Comparison of ENCODE assay signal across 34 cellular contexts in the genomic region with DNA sequence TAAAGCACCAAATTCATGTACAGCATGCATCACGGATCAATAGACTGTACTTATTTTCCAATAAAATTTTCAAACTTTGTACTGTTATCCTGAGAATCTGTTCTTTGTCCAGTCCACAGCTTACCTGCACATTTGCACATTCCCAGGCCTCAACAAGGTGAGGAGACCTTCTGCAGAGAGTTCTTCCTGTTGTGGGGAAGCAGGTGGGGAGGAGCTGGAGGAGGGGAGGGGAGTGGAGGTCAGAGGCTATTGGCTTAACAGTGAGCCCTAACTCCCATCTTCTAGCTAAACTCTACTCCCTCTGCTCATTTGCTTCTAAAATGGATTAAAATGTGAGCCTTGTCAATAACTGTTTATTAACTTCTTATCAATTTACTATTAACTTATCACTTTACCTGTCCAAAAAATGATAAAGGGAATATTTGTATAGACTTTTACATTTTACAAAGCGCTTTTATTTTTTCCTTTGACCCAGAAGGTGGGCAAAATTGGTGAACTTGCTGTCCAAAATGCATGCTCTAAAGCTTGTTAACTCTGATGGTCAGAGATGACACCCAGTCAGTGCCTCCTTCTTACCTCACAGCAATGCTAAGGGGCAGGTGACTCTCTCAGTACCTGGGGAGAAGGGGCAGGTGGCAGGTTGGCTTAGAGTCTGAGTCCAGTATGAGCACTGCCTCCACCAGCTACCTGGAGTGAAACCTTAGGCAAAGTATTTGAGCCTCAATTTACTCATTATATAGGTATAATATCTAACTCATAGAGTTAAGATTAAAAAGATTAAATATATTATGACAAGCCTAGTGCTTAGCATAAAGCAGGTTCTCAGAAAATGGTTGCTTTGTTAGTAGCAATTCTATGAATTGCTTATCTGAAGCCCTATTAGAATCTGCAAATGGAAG. TPM values are rescaled to one million over a fixed set of nuclear protein-coding genes. Genes with fewer than 3 reads are reported as not detected.
"Had no signal": no experiment of that assay in that cellular context is flagged by ENCODE, and none has a peak within 500 bp of the region (broad histone marks: within the 10 kb centered on the region; RNA-seq: fewer than 3 reads in every experiment).

No MANE protein-coding gene starts in this region.

- H3K4me1 ChIP-seq: adrenal gland had no signal

- DNase-seq: activated CD4-positive, alpha-beta memory T cell treated with anti-CD3 and anti-CD28 coated beads for 36 hours; activated CD4-positive, alpha-beta T cell treated with anti-CD3 and anti-CD28 coated beads for 36 hours; activated CD4-positive, CD25-positive, alpha-beta regulatory T cell treated with anti-CD3 and anti-CD28 coated beads, Interleukin-2, amount 50 U/mL, for 72 hours; activated CD8-positive, alpha-beta memory T cell treated with anti-CD3 and anti-CD28 coated beads, Interleukin-2, amount 10 ng/mL, durations not matched to agents 7 days and 5 days; activated CD8-positive, alpha-beta memory T cell treated with anti-CD3 and anti-CD28 coated beads, Interleukin-2, amount 50 U/mL, for 4 hours; activated CD8-positive, alpha-beta T cell treated with anti-CD3 and anti-CD28 coated beads, Interleukin-2, amount 10 ng/mL, durations not matched to agents 7 days and 5 days; activated effector memory CD4-positive, alpha-beta T cell treated with anti-CD3 and anti-CD28 coated beads, Interleukin-2, amount 50 U/mL, for 16 hours; activated naive CD4-positive, alpha-beta T cell treated with anti-CD3 and anti-CD28 coated beads for 36 hours; activated naive CD8-positive, alpha-beta T cell treated with anti-CD3 and anti-CD28 coated beads for 36 hours; activated naive CD8-positive, alpha-beta T cell treated with anti-CD3 and anti-CD28 coated beads, Interleukin-2, amount 50 U/mL, for 24 hours; activated T-cell treated with anti-CD3 and anti-CD28 coated beads, Interleukin-2, amount 50 U/mL, for 1 hour; activated T-cell treated with anti-CD3 and anti-CD28 coated beads, Interleukin-2, amount 50 U/mL, for 48 hours; adrenal gland; amygdala; aorta; caudate nucleus; cortex of kidney; dermis blood vessel endothelial cell; effector CD4-positive, alpha-beta T cell; effector memory CD8-positive, alpha-beta T cell; erythroblast; foreskin keratinocyte; gastrocnemius medialis; glutamatergic neuron; heart left ventricle; T-helper 2 cell had no signal

- H3K4me1 Mint-ChIP-seq: activated CD4-positive, alpha-beta T cell treated with anti-CD3 and anti-CD28 coated beads, Interleukin-2, amount 10 ng/mL, durations not matched to agents 24 days and 14 days; activated naive CD8-positive, alpha-beta T cell treated with anti-CD3 and anti-CD28 coated beads for 36 hours; activated naive CD8-positive, alpha-beta T cell treated with anti-CD3 and anti-CD28 coated beads, Interleukin-2, amount 50 U/mL, for 24 hours had no signal

- H3K4me3 Mint-ChIP-seq: activated CD4-positive, alpha-beta memory T cell treated with anti-CD3 and anti-CD28 coated beads for 36 hours; activated CD4-positive, alpha-beta T cell treated with anti-CD3 and anti-CD28 coated beads for 36 hours; activated CD4-positive, alpha-beta T cell treated with anti-CD3 and anti-CD28 coated beads, Interleukin-2, amount 10 ng/mL, durations not matched to agents 24 days and 14 days; activated CD8-positive, alpha-beta memory T cell treated with anti-CD3 and anti-CD28 coated beads, Interleukin-2, amount 10 ng/mL, durations not matched to agents 7 days and 5 days; activated CD8-positive, alpha-beta T cell treated with anti-CD3 and anti-CD28 coated beads, Interleukin-2, amount 10 ng/mL, durations not matched to agents 7 days and 5 days; activated naive CD4-positive, alpha-beta T cell treated with anti-CD3 and anti-CD28 coated beads for 36 hours; activated naive CD4-positive, alpha-beta T cell treated with anti-CD3 and anti-CD28 coated beads, Interleukin-2, amount 50 U/mL, for 24 hours; activated naive CD8-positive, alpha-beta T cell treated with anti-CD3 and anti-CD28 coated beads for 36 hours; activated naive CD8-positive, alpha-beta T cell treated with anti-CD3 and anti-CD28 coated beads, Interleukin-2, amount 50 U/mL, for 24 hours; activated T-helper 1 cell treated with anti-CD3 and anti-CD28 coated beads, Interleukin-12 subunit alpha, Interleukin-12 subunit beta, Interleukin-2, Interleukin-4 antibody, amounts not matched to agents 30 ng/mL and 10 ng/mL and 1 ng/mL, durations not matched to agents 14 hours and 24 hours and 36 hours; effector memory CD8-positive, alpha-beta T cell had no signal

- H3K4me3 ChIP-seq: adrenal gland, body of pancreas, esophagus muscularis mucosa, gastrocnemius medialis, heart left ventricle had no signal

- H3K27ac Mint-ChIP-seq: activated CD4-positive, alpha-beta memory T cell treated with anti-CD3 and anti-CD28 coated beads for 36 hours; activated CD4-positive, alpha-beta T cell treated with anti-CD3 and anti-CD28 coated beads for 36 hours; activated CD4-positive, alpha-beta T cell treated with anti-CD3 and anti-CD28 coated beads, Interleukin-2, amount 10 ng/mL, durations not matched to agents 24 days and 14 days; activated CD8-positive, alpha-beta memory T cell treated with anti-CD3 and anti-CD28 coated beads, Interleukin-2, amount 10 ng/mL, durations not matched to agents 7 days and 5 days; activated CD8-positive, alpha-beta T cell treated with anti-CD3 and anti-CD28 coated beads, Interleukin-2, amount 10 ng/mL, durations not matched to agents 7 days and 5 days; activated naive CD4-positive, alpha-beta T cell treated with anti-CD3 and anti-CD28 coated beads for 36 hours; activated naive CD4-positive, alpha-beta T cell treated with anti-CD3 and anti-CD28 coated beads, Interleukin-2, amount 50 U/mL, for 24 hours; activated naive CD8-positive, alpha-beta T cell treated with anti-CD3 and anti-CD28 coated beads for 36 hours; activated naive CD8-positive, alpha-beta T cell treated with anti-CD3 and anti-CD28 coated beads, Interleukin-2, amount 50 U/mL, for 24 hours; activated T-helper 1 cell treated with anti-CD3 and anti-CD28 coated beads, Interleukin-12 subunit alpha, Interleukin-12 subunit beta, Interleukin-2, Interleukin-4 antibody, amounts not matched to agents 30 ng/mL and 10 ng/mL and 1 ng/mL, durations not matched to agents 14 hours and 24 hours and 36 hours; activated T-helper 2 cell treated with anti-CD3 and anti-CD28 coated beads, Interferon-gamma antibody, Interleukin-2, Interleukin-4, amounts not matched to agents 10 μg/mL and 5 μg/mL and 100 μg/mL, durations not matched to agents 14 hours and 24 hours and 36 hours; effector memory CD8-positive, alpha-beta T cell had no signal

- ATAC-seq: activated CD4-positive, alpha-beta T cell treated with anti-CD3 and anti-CD28 coated beads for 36 hours; activated CD8-positive, alpha-beta memory T cell treated with anti-CD3 and anti-CD28 coated beads, Interleukin-2, amount 10 ng/mL, durations not matched to agents 7 days and 5 days; activated CD8-positive, alpha-beta T cell treated with anti-CD3 and anti-CD28 coated beads, Interleukin-2, amount 10 ng/mL, durations not matched to agents 7 days and 5 days; activated naive CD8-positive, alpha-beta T cell treated with anti-CD3 and anti-CD28 coated beads, Interleukin-2, amount 50 U/mL, for 24 hours; body of pancreas; effector memory CD8-positive, alpha-beta T cell; foreskin keratinocyte; gastrocnemius medialis; heart left ventricle had no signal

- H3K9me3 ChIP-seq: adrenal gland, body of pancreas, esophagus muscularis mucosa, gastrocnemius medialis, heart left ventricle had no signal

- H3K36me3 Mint-ChIP-seq: activated CD8-positive, alpha-beta memory T cell treated with anti-CD3 and anti-CD28 coated beads, Interleukin-2, amount 10 ng/mL, durations not matched to agents 7 days and 5 days; activated naive CD4-positive, alpha-beta T cell treated with anti-CD3 and anti-CD28 coated beads, Interleukin-2, amount 50 U/mL, for 24 hours; activated naive CD8-positive, alpha-beta T cell treated with anti-CD3 and anti-CD28 coated beads for 36 hours had no signal

- H3K27me3 ChIP-seq: adrenal gland, body of pancreas, foreskin keratinocyte, gastrocnemius medialis had no signal

- H3K9me3 Mint-ChIP-seq: activated CD4-positive, alpha-beta memory T cell treated with anti-CD3 and anti-CD28 coated beads for 36 hours; activated naive CD4-positive, alpha-beta T cell treated with anti-CD3 and anti-CD28 coated beads for 36 hours; activated naive CD4-positive, alpha-beta T cell treated with anti-CD3 and anti-CD28 coated beads, Interleukin-2, amount 50 U/mL, for 24 hours; activated naive CD8-positive, alpha-beta T cell treated with anti-CD3 and anti-CD28 coated beads for 36 hours; activated naive CD8-positive, alpha-beta T cell treated with anti-CD3 and anti-CD28 coated beads, Interleukin-2, amount 50 U/mL, for 24 hours; activated T-helper 1 cell treated with anti-CD3 and anti-CD28 coated beads, Interleukin-12 subunit alpha, Interleukin-12 subunit beta, Interleukin-2, Interleukin-4 antibody, amounts not matched to agents 30 ng/mL and 10 ng/mL and 1 ng/mL, durations not matched to agents 14 hours and 24 hours and 36 hours; activated T-helper 2 cell treated with anti-CD3 and anti-CD28 coated beads, Interferon-gamma antibody, Interleukin-2, Interleukin-4, amounts not matched to agents 10 μg/mL and 5 μg/mL and 100 μg/mL, durations not matched to agents 14 hours and 24 hours and 36 hours; effector memory CD8-positive, alpha-beta T cell had no signal

- FAIRE-seq: colon had no signal

- H3K27ac ChIP-seq: adrenal gland, body of pancreas, esophagus muscularis mucosa, foreskin keratinocyte, gastrocnemius medialis had no signal

RNA-seq across cellular contexts. Expression of a gene that starts 6.8 kb away (rescaled TPM):
- total RNA-seq: activated CD8-positive, alpha-beta memory T cell treated with anti-CD3 and anti-CD28 coated beads, Interleukin-2, amount 10 ng/mL, durations not matched to agents 7 days and 5 days; activated CD8-positive, alpha-beta T cell treated with anti-CD3 and anti-CD28 coated beads, Interleukin-2, amount 10 ng/mL, durations not matched to agents 7 days and 5 days; activated T-helper 2 cell treated with anti-CD3 and anti-CD28 coated beads, Interferon-gamma antibody, Interleukin-2, Interleukin-4, amounts not matched to agents 10 μg/mL and 5 μg/mL and 100 μg/mL, durations not matched to agents 14 hours and 24 hours and 36 hours; T-helper 1 cell treated with Interleukin-12 subunit alpha and Interleukin-12 subunit beta and Interleukin-4 antibody, amounts not matched to agents 30 ng/mL and 1 ng/mL, for 36 hours had no signal

RNA-seq across cellular contexts. Expression of a gene that starts 37.5 kb away (rescaled TPM):
- total RNA-seq: activated CD8-positive, alpha-beta T cell treated with anti-CD3 and anti-CD28 coated beads, Interleukin-2, amount 10 ng/mL, durations not matched to agents 7 days and 5 days had no signal
